Comparison of ENCODE assay signal across 19 cellular contexts in the genomic region with DNA sequence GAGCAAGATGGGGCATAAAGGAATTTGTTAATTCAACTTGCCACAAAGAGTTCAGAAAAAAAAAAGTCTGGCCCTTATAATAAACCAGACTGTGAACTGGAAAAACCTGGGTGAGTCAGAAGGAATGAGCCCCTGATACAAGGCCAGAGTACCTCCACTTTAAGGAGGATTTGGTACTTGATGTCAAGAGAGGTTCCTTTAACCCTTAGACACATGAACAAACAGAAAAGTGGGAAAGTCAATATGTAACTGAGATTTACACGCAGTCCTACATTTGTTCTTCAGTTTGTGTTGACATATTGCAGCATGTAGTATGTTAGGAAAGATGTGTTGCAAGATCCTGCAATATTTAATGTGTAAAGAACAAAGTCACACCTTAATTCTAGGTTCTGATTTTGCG. TPM values are rescaled to one million over a fixed set of nuclear protein-coding genes. Genes with fewer than 3 reads are reported as not detected.
A peak's percentile ranks its signal among the peaks of the same experiment; 100 is the strongest.
DNase-seq lines count a peak whose midpoint lies in the region; ATAC-seq and TF ChIP-seq lines count a peak whose summit lies in the region.
"Had no signal": no experiment of that assay in that cellular context is flagged by ENCODE, and none has a peak within 500 bp of the region (broad histone marks: within the 10 kb centered on the region; RNA-seq: fewer than 3 reads in every experiment).

No MANE protein-coding gene starts in this region.

- H3K27ac ChIP-seq in upper lobe of left lung, result no peak overlapping the region
- H3K27ac ChIP-seq: A549 had no signal

- no peaks in the 10 kb centered on the region for H3K4me1 Mint-ChIP-seq in immature natural killer cell
- no peaks in the 10 kb centered on the region for H3K4me1 Mint-ChIP-seq in activated T-helper 17 cell treated with anti-CD3 and anti-CD28 coated beads, Interleukin-2, amount 50 U/mL, for 72 hours

- H3K9me3 ChIP-seq in upper lobe of left lung, result no peaks in the 10 kb centered on the region
- H3K9me3 ChIP-seq: A549, Caco-2 had no signal

- no peak overlapping the region for H3K27ac Mint-ChIP-seq in immature natural killer cell
- H3K27ac Mint-ChIP-seq in activated T-helper 17 cell treated with anti-CD3 and anti-CD28 coated beads, Interleukin-2, amount 50 U/mL, for 72 hours, result no peak overlapping the region
- H3K27ac Mint-ChIP-seq: CD4-positive, alpha-beta T cell had no signal

- H3K4me3 Mint-ChIP-seq in immature natural killer cell, result no peak overlapping the region
- H3K4me3 Mint-ChIP-seq in activated T-helper 17 cell treated with anti-CD3 and anti-CD28 coated beads, Interleukin-2, amount 50 U/mL, for 72 hours, result no peak overlapping the region
- H3K4me3 Mint-ChIP-seq: CD4-positive, alpha-beta T cell had no signal

- TF ChIP-seq POLR2A in upper lobe of left lung (IDR thresholded peaks at IDR 0.05), result no peak

- peaks cover 1 to 11% (median 5%) of the 10 kb centered on the region in 3 donors for H3K27me3 Mint-ChIP-seq in immature natural killer cell (ENCODE audit: low read depth in 3 of 3)
- peaks cover 25% of the 10 kb centered on the region for H3K27me3 Mint-ChIP-seq in activated T-helper 17 cell treated with anti-CD3 and anti-CD28 coated beads, Interleukin-2, amount 50 U/mL, for 72 hours

- no peaks in the 10 kb centered on the region for H3K36me3 ChIP-seq in upper lobe of left lung

- H3K9me3 Mint-ChIP-seq in immature natural killer cell, result peaks cover 0 to 1% (median 0%) of the 10 kb centered on the region in 6 donors
- H3K9me3 Mint-ChIP-seq in activated T-helper 17 cell treated with anti-CD3 and anti-CD28 coated beads, Interleukin-2, amount 50 U/mL, for 72 hours, result no peaks in the 10 kb centered on the region
- H3K9me3 Mint-ChIP-seq: CD4-positive, alpha-beta T cell had no signal

- DNase-seq in EL (peak; percentile 21), LNCaP clone FGC (ENCODE audit: low read depth) (peak; percentile 28), epithelial cell of esophagus (ENCODE audit: low read depth) (peak; percentile 49), upper lobe of left lung (peak in 1 of 2 donors; percentile 24), immature natural killer cell (no peak), NCI-H446 (lab: John Stamatoyannopoulos, UW) (no peak)
- DNase-seq: CD4-positive, alpha-beta T cell; DMS153; H7; NCI-H1105 treated with DMSO at 0.1 percent for 48 hours; NCI-H187; NCI-H2107; NCI-H524; NCI-H82; OCI-M1; Right ventricle myocardium superior had no signal

- TF ChIP-seq CTCF in LNCaP clone FGC (IDR thresholded peaks at IDR 0.05; ENCODE audit: control insufficient read depth, extremely low read depth, insufficient read depth) (no peak), epithelial cell of esophagus (IDR thresholded peaks at IDR 0.05; ENCODE audit: insufficient read depth, low read depth, low read length, missing control alignments) (no peak), upper lobe of left lung (IDR thresholded peaks at IDR 0.05) (no peak)

- no peak overlapping the region for H3K4me3 ChIP-seq in LNCaP clone FGC (ENCODE audit: low read depth, low read length)
- H3K4me3 ChIP-seq in epithelial cell of esophagus (ENCODE audit: low read length), result no peak overlapping the region
- H3K4me3 ChIP-seq in upper lobe of left lung, result no peak overlapping the region
- H3K4me3 ChIP-seq: A549 had no signal

- peak; percentile 29 to 80 for ATAC-seq in upper lobe of left lung (ENCODE audit: low FRiP score in 2 of 2)
- ATAC-seq in activated T-helper 17 cell treated with anti-CD3 and anti-CD28 coated beads, Interleukin-2, amount 50 U/mL, for 72 hours (replicated peaks), result no peak
- ATAC-seq: A549 had no signal

- no peaks in the 10 kb centered on the region for H3K27me3 ChIP-seq in upper lobe of left lung

- H3K36me3 Mint-ChIP-seq in immature natural killer cell, result no peaks in the 10 kb centered on the region
- H3K36me3 Mint-ChIP-seq in activated T-helper 17 cell treated with anti-CD3 and anti-CD28 coated beads, Interleukin-2, amount 50 U/mL, for 72 hours (ENCODE audit: low read depth), result no peaks in the 10 kb centered on the region

- peaks cover 0 to 4% (median 0%) of the 10 kb centered on the region in 4 donors for H3K4me1 ChIP-seq in upper lobe of left lung
- H3K4me1 ChIP-seq: A549, Caco-2 had no signal

- WGBS in upper lobe of left lung, 2 donors, result 47 to 66% methylated on average over 2 of the region's 2 CpGs

- peak in 2 of 4 donors; percentile 26 to 87 for TF ChIP-seq EP300 in upper lobe of left lung (IDR thresholded peaks at IDR 0.05)

RNA-seq across cellular contexts. Expression of gene SLC38A4, which starts 14.2 kb away (rescaled TPM):
- under 1 TPM in 3 of 6 donors, not detected in 3; 0.49 to 0.81 (median 0.60) TPM for total RNA-seq in upper lobe of left lung
- not detected for polyA plus RNA-seq in immature natural killer cell
- under 1 TPM in 1 of 2 donors, not detected in 1; 0.06 TPM for total RNA-seq in activated T-helper 17 cell treated with anti-CD3 and anti-CD28 coated beads, Interleukin-2, amount 50 U/mL, for 72 hours
- total RNA-seq: CD4-positive, alpha-beta T cell had no signal

Comparison
In these comparisons a context has a peak if more than half of its experiments do, and no peak if none do; other contexts are left out.
1. DNase-seq: peak in EL (single experiment), LNCaP clone FGC (single experiment) and epithelial cell of esophagus (single experiment); none in immature natural killer cell (0 of 3) and NCI-H446 (0 of 2).